In the genomic region with DNA sequence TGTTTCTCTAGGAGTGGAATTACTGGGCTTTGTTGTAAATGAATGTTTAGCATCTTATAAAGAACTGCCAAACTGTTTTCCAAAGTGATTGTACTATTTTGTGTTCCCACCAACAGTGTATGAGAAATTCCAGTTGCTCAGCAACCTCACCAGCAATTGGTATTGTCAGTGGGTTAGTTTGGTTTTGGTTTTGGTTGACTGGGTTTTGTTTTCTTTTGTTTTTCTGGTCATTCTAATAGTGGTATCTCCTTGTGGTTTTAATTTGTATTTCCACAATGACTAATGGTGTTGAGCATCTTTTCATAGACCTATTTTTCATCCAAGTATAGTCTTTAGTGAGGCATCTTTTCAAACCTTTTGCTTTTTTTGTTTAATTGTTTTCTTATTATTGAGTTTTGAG, we compare ENCODE assay signal across 8 cellular contexts. TPM values are rescaled to one million over a fixed set of nuclear protein-coding genes. Genes with fewer than 3 reads are reported as not detected.
DNase-seq lines count a peak whose midpoint lies in the region; ATAC-seq and TF ChIP-seq lines count a peak whose summit lies in the region.

No MANE protein-coding gene starts in this region.

- ATAC-seq in GM19438 (IDR thresholded peaks at IDR 0.05; ENCODE audit: low read depth, unreplicated experiment) = peak; percentile 84
- peak; percentile 89 for ATAC-seq in HG03354 (IDR thresholded peaks at IDR 0.05; ENCODE audit: poor library complexity, severe bottlenecking, unreplicated experiment)

- no peak for TF ChIP-seq POLR2A in uterus (IDR thresholded peaks at IDR 0.05)

- no peak overlapping the region for H3K4me2 ChIP-seq in PC-9

- POLR2A ChIA-PET in PC-9 (lab: Charles Lee; ENCODE audit: unreplicated experiment) = no interaction called here

- no peaks in the 10 kb centered on the region for H3K9me3 ChIP-seq in uterus
- no peaks in the 10 kb centered on the region; the same call in 1 of the 2 replicates for H3K9me3 ChIP-seq in PC-9 (ENCODE audit: insufficient read depth, low read depth)

- no peaks in the 10 kb centered on the region for H3K9me2 ChIP-seq in PC-9 (ENCODE audit: insufficient read depth)

- H3K4me1 ChIP-seq in uterus (peaks cover 0 to 5% of the 10 kb centered on the region in 2 donors), PC-9 (replicated peaks; ENCODE audit: insufficient read depth) (peaks cover 10% of the 10 kb centered on the region)

- in situ Hi-C loops in ACHN (cut with HindIII; ENCODE audit: low pct_ligation_motif_present, low pct_unique_long_range_greater_than_20kb, low sequenced_read_pairs) = no loop called here

- no peak overlapping the region for H2AFZ ChIP-seq in PC-9

- H3K36me3 ChIP-seq in uterus (no peaks in the 10 kb centered on the region), PC-9 (ENCODE audit: low read depth) (no peaks in the 10 kb centered on the region)

- H3K27ac ChIP-seq in uterus (peak overlapping the region; percentile 16 to 39), PC-9 (no peak overlapping the region)

- H3K4me3 ChIP-seq in uterus (no peak overlapping the region), PC-9 (no peak overlapping the region)

- intact Hi-C loops in uterus (cut with DNase I; ENCODE audit: low total_unique reads) (no loop called here), PC-9 (cut with micrococcal nuclease; ENCODE audit: unreplicated experiment) (no loop called here)

- BruUV-seq in PC-9 (replicated peaks; lab: Mats Ljungman, UMichigan) = no TSS peak

- H3K79me2 ChIP-seq in PC-9 (ENCODE audit: low read depth) = no peaks in the 10 kb centered on the region

- no peak for TF ChIP-seq CTCF in uterus (IDR thresholded peaks at IDR 0.05)
- TF ChIP-seq CTCF in PC-9 (conservative IDR thresholded peaks at IDR 0.05) = no peak
- no peak for TF ChIP-seq CTCF in GM10266 (IDR thresholded peaks at IDR 0.05; ENCODE audit: control insufficient read depth, insufficient read depth, low read depth, missing control alignments)

- DNase-seq in ACHN (peak; percentile 15), dedifferentiated amniotic fluid mesenchymal stem cell (ENCODE audit: extremely low spot score) (peak; percentile 61), uterus (no peak), PC-9 (no peak), GM10266 (ENCODE audit: extremely low spot score) (no peak)
- no peak for DNase-seq in activated CD4-positive, alpha-beta T cell treated with anti-CD3 and anti-CD28 coated beads for 1 hour

- H4K20me1 ChIP-seq in PC-9 (ENCODE audit: insufficient read depth) = no peaks in the 10 kb centered on the region

- CTCF ChIA-PET in PC-9 (lab: Charles Lee) = interaction anchor here (0.6 kb wide), 1 partner anchor 74 kb away, joined by 3 read pairs; no protein-coding TSS in a partner anchor

- peaks cover 5% of the 10 kb centered on the region; the same call in 1 of the 2 replicates for H3F3A ChIP-seq in PC-9 (ENCODE audit: insufficient read depth, low read depth)

- H3K27me3 ChIP-seq in uterus (no peaks in the 10 kb centered on the region), PC-9 (ENCODE audit: insufficient read depth, low read depth) (no peaks in the 10 kb centered on the region)

RNA-seq across cellular contexts. Expression of a gene that starts 27.1 kb away (rescaled TPM):
- total RNA-seq in uterus = 10 to 100 TPM; 48.5 to 99.1 (median 66.3) TPM
- total RNA-seq in PC-9 (2021) = 12.0 and 16.8 TPM in 2 replicates

Comparison
In these comparisons a context has a peak if more than half of its experiments do, and no peak if none do; other contexts are left out.
1. DNase-seq: peak in ACHN (single experiment) and dedifferentiated amniotic fluid mesenchymal stem cell (single experiment); none in uterus (0 of 2), PC-9 (0 of 2), GM10266 (single experiment) and activated CD4-positive, alpha-beta T cell treated with anti-CD3 and anti-CD28 coated beads for 1 hour (single experiment).